14 cellular contexts compared by ENCODE assay signal in the genomic region with DNA sequence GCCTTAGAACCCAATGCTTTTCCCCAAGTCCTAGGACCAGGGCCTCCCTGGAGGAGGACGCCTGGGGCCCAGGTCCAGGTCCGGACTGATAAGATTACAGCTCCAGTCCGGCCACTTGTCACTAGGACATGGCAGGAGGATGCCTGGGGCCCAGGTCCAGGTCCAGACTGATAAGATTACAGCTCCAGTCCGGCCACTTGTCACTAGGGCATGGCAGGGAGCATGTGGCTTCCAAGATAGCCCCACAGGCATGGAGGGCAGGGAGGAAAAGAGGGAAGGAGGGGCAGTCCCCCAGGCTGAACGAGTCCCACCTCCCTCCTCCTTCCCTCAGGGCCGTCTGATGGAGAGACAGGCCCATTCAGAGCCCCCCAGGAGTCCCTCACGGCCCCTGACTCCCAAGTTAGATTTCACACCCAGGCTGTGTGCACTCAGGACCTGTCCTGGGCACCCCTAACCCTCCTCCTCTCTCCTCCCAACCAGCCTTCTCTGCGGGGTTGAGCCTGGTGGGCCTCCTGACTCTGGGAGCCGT. TPM values are rescaled to one million over a fixed set of nuclear protein-coding genes. Genes with fewer than 3 reads are reported as not detected.
DNase-seq lines count a peak whose midpoint lies in the region; ATAC-seq and TF ChIP-seq lines count a peak whose summit lies in the region.
"Had no signal": no experiment of that assay in that cellular context is flagged by ENCODE, and none has a peak within 500 bp of the region (broad histone marks: within the 10 kb centered on the region; RNA-seq: fewer than 3 reads in every experiment).

No MANE protein-coding gene starts in this region.

- peaks cover 5% of the 10 kb centered on the region for H3K36me3 ChIP-seq in effector memory CD4-positive, alpha-beta T cell (ENCODE audit: control insufficient read depth, insufficient read depth, low read length)
- no peaks in the 10 kb centered on the region for H3K36me3 ChIP-seq in mucosa of rectum (ENCODE audit: control insufficient read depth in 2 of 2, insufficient read depth in 2 of 2, low read length in 2 of 2)
- H3K36me3 ChIP-seq in vagina: no peaks in the 10 kb centered on the region
- no peaks in the 10 kb centered on the region for H3K36me3 ChIP-seq in BE2C
- H3K36me3 ChIP-seq: SJCRH30 had no signal

- no peak for TF ChIP-seq CTCF in vagina (IDR thresholded peaks at IDR 0.05)
- no peak for TF ChIP-seq CTCF in BE2C (IDR thresholded peaks at IDR 0.05; ENCODE audit: low read depth, low read length)

- H3K27me3 Mint-ChIP-seq in stimulated activated naive CD8-positive, alpha-beta T cell treated with anti-CD3 and anti-CD28 coated beads, Interleukin-15, Interleukin-2, amounts not matched to agents 100 ng/mL and 50 ng/mL, for 24 hours: no peaks in the 10 kb centered on the region
- H3K27me3 Mint-ChIP-seq: IgD-negative memory B cell had no signal

- H3K27ac Mint-ChIP-seq in stimulated activated naive CD8-positive, alpha-beta T cell treated with anti-CD3 and anti-CD28 coated beads, Interleukin-15, Interleukin-2, amounts not matched to agents 100 ng/mL and 50 ng/mL, for 24 hours: peak overlapping the region; percentile 87

- peak overlapping the region; percentile 71 for H3K4me3 ChIP-seq in effector memory CD4-positive, alpha-beta T cell (ENCODE audit: insufficient read depth, low read depth, low read length, poor library complexity, severe bottlenecking)
- no peak overlapping the region for H3K4me3 ChIP-seq in mucosa of rectum (ENCODE audit: low read length in 2 of 2)
- H3K4me3 ChIP-seq in vagina: no peak overlapping the region
- H3K4me3 ChIP-seq in BE2C (ENCODE audit: low read depth, low read length): no peak overlapping the region
- H3K4me3 ChIP-seq: dorsolateral prefrontal cortex, SJCRH30 had no signal

- H3K9ac ChIP-seq in mucosa of rectum (ENCODE audit: low read depth in 1 of 2, low read length in 2 of 2): no peak overlapping the region
- H3K9ac ChIP-seq: parathyroid adenoma had no signal

- peak overlapping the region; percentile 71 for H3K27ac ChIP-seq in effector memory CD4-positive, alpha-beta T cell (ENCODE audit: insufficient read depth, low read length, poor library complexity, severe bottlenecking)
- H3K27ac ChIP-seq in mucosa of rectum (ENCODE audit: low read depth in 2 of 2, low read length in 2 of 2): peak overlapping the region; percentile 7 to 9
- peak overlapping the region; percentile 97 for H3K27ac ChIP-seq in vagina
- H3K27ac ChIP-seq: C4-2B, parathyroid adenoma, SJCRH30 had no signal

- no peaks in the 10 kb centered on the region for H3K9me3 Mint-ChIP-seq in stimulated activated naive CD8-positive, alpha-beta T cell treated with anti-CD3 and anti-CD28 coated beads, Interleukin-15, Interleukin-2, amounts not matched to agents 100 ng/mL and 50 ng/mL, for 24 hours
- H3K9me3 Mint-ChIP-seq: IgD-negative memory B cell had no signal

- H3K4me1 Mint-ChIP-seq in stimulated activated naive CD8-positive, alpha-beta T cell treated with anti-CD3 and anti-CD28 coated beads, Interleukin-15, Interleukin-2, amounts not matched to agents 100 ng/mL and 50 ng/mL, for 24 hours (ENCODE audit: low read depth): peaks cover 64% of the 10 kb centered on the region

- no peaks in the 10 kb centered on the region for H3K36me3 Mint-ChIP-seq in stimulated activated naive CD8-positive, alpha-beta T cell treated with anti-CD3 and anti-CD28 coated beads, Interleukin-15, Interleukin-2, amounts not matched to agents 100 ng/mL and 50 ng/mL, for 24 hours (ENCODE audit: low read depth)
- H3K36me3 Mint-ChIP-seq: IgD-negative memory B cell had no signal

- no peak for TF ChIP-seq POLR2A in vagina (IDR thresholded peaks at IDR 0.05)

- ATAC-seq in stimulated activated naive CD8-positive, alpha-beta T cell treated with anti-CD3 and anti-CD28 coated beads, Interleukin-15, Interleukin-2, amounts not matched to agents 100 U/mL and 50 U/mL, for 24 hours: no peak
- ATAC-seq in HG03280 (IDR thresholded peaks at IDR 0.05; ENCODE audit: unreplicated experiment): no peak

- intact Hi-C loops in vagina (cut with DNase I): loop anchor here (10.0 kb wide), 1 partner anchor 591 kb away; no protein-coding TSS in a partner anchor

- H3K4me3 Mint-ChIP-seq in stimulated activated naive CD8-positive, alpha-beta T cell treated with anti-CD3 and anti-CD28 coated beads, Interleukin-15, Interleukin-2, amounts not matched to agents 100 ng/mL and 50 ng/mL, for 24 hours: peak overlapping the region; percentile 89

- H3K4me1 ChIP-seq in effector memory CD4-positive, alpha-beta T cell (ENCODE audit: control insufficient read depth, insufficient read depth, low read length, poor library complexity, severe bottlenecking): peaks cover 82% of the 10 kb centered on the region
- peaks cover 14 to 21% of the 10 kb centered on the region in 2 donors for H3K4me1 ChIP-seq in mucosa of rectum (ENCODE audit: control insufficient read depth in 2 of 2, insufficient read depth in 2 of 2, low read length in 2 of 2)
- H3K4me1 ChIP-seq in vagina: peaks cover 55% of the 10 kb centered on the region
- peaks cover 4% of the 10 kb centered on the region; the same call in 1 of the 2 replicates for H3K4me1 ChIP-seq in BE2C
- H3K4me1 ChIP-seq: parathyroid adenoma had no signal

- no peaks in the 10 kb centered on the region for H3K27me3 ChIP-seq in effector memory CD4-positive, alpha-beta T cell (replicated peaks; ENCODE audit: control insufficient read depth, insufficient read depth, low read length, poor library complexity, severe bottlenecking)
- H3K27me3 ChIP-seq in mucosa of rectum (ENCODE audit: control insufficient read depth in 2 of 2, insufficient read depth in 2 of 2, low read length in 2 of 2) (no peaks in the 10 kb centered on the region), vagina (no peaks in the 10 kb centered on the region), BE2C (no peaks in the 10 kb centered on the region)

- DNase-seq in stimulated activated naive CD8-positive, alpha-beta T cell treated with anti-CD3 and anti-CD28 coated beads, Interleukin-15, Interleukin-2, amounts not matched to agents 100 U/mL and 50 U/mL, for 24 hours: no peak
- DNase-seq in effector memory CD4-positive, alpha-beta T cell: no peak
- DNase-seq in vagina (ENCODE audit: extremely low spot score in 2 of 2): peak; percentile 84 to 95
- DNase-seq in SK-N-DZ (ENCODE audit: low spot score): no peak
- no peak for DNase-seq in BE2C
- DNase-seq: NCI-H2227 treated with DMSO at 0.1 percent for 48 hours, SJCRH30 had no signal

- no peaks in the 10 kb centered on the region for H3K9me3 ChIP-seq in effector memory CD4-positive, alpha-beta T cell (ENCODE audit: control insufficient read depth, low read length)
- H3K9me3 ChIP-seq in mucosa of rectum (ENCODE audit: control insufficient read depth in 2 of 2, low read length in 2 of 2): no peaks in the 10 kb centered on the region
- no peaks in the 10 kb centered on the region for H3K9me3 ChIP-seq in vagina
- no peaks in the 10 kb centered on the region for H3K9me3 ChIP-seq in BE2C
- H3K9me3 ChIP-seq: SJCRH30 had no signal

RNA-seq across cellular contexts. Expression of a gene that starts 1.9 kb away (rescaled TPM):
- 3.7 TPM for total RNA-seq in vagina
- polyA plus RNA-seq in SK-N-DZ (2014; cell fraction: cytosol; rRNA removed): not detected in 2 replicates
- polyA plus RNA-seq in SK-N-DZ (2014; cell fraction: nucleus; rRNA removed): 0.17 and 0.58 TPM in 2 replicates
- 3.5 TPM for polyA plus RNA-seq in BE2C (2012; ENCODE audit: insufficient read depth, insufficient read length, low read depth)

RNA-seq across cellular contexts. Expression of a gene that starts 2.0 kb away (rescaled TPM):
- total RNA-seq in vagina: 8.1 TPM
- not detected in 2 replicates for polyA plus RNA-seq in SK-N-DZ (2014; cell fraction: cytosol; rRNA removed)
- polyA plus RNA-seq in SK-N-DZ (2014; cell fraction: nucleus; rRNA removed): 0.29 TPM in 1 of 2 replicates, not detected in the other
- not detected for polyA plus RNA-seq in BE2C (2012; ENCODE audit: insufficient read depth, insufficient read length, low read depth)
- total RNA-seq: SJCRH30 had no signal

RNA-seq across cellular contexts. Expression of a gene that starts 33.3 kb away (rescaled TPM):
- total RNA-seq in vagina: 3.7 TPM
- not detected in 2 replicates for polyA plus RNA-seq in SK-N-DZ (2014; cell fraction: cytosol; rRNA removed)
- not detected in 2 replicates for polyA plus RNA-seq in SK-N-DZ (2014; cell fraction: nucleus; rRNA removed)
- polyA plus RNA-seq in BE2C (2012; ENCODE audit: insufficient read depth, insufficient read length, low read depth): not detected
- total RNA-seq: SJCRH30 had no signal

Comparison
In these comparisons a context has a peak if more than half of its experiments do, and no peak if none do; other contexts are left out.
1. DNase-seq: peak in vagina (2 of 2); none in stimulated activated naive CD8-positive, alpha-beta T cell treated with anti-CD3 and anti-CD28 coated beads, Interleukin-15, Interleukin-2, amounts not matched to agents 100 U/mL and 50 U/mL, for 24 hours (single experiment), effector memory CD4-positive, alpha-beta T cell (0 of 3), SK-N-DZ (single experiment) and BE2C (single experiment).
2. H3K27ac ChIP-seq: peak in every context shown above with its lines; median percentile 97 in vagina; 71 in effector memory CD4-positive, alpha-beta T cell; 8 in mucosa of rectum.